9 cellular contexts compared by ENCODE assay signal in genomic region chr13:75489502-75490263, GRCh38. TPM values are rescaled to one million over a fixed set of nuclear protein-coding genes. Genes with fewer than 3 reads are reported as not detected.
A peak's percentile ranks its signal among the peaks of the same experiment; 100 is the strongest.
DNase-seq lines count a peak whose midpoint lies in the region; ATAC-seq and TF ChIP-seq lines count a peak whose summit lies in the region.
"Had no signal": no experiment of that assay in that cellular context is flagged by ENCODE, and none has a peak within 500 bp of the region (broad histone marks: within the 10 kb centered on the region; RNA-seq: fewer than 3 reads in every experiment).

No MANE protein-coding gene starts in this region.

- H3K27me3 ChIP-seq in Loucy (ENCODE audit: insufficient read depth, low read length, poor library complexity, severe bottlenecking) (no peaks in the 10 kb centered on the region), right atrium auricular region (no peaks in the 10 kb centered on the region), SJCRH30 (no peaks in the 10 kb centered on the region), mesendoderm (ENCODE audit: insufficient read depth, low read length, poor library complexity) (no peaks in the 10 kb centered on the region)

- no peaks in the 10 kb centered on the region for H3K9me2 ChIP-seq in Loucy (replicated peaks; ENCODE audit: low read depth, low read length)

- H3K27ac ChIP-seq in right atrium auricular region (no peak overlapping the region), SJCRH30 (no peak overlapping the region), mesendoderm (ENCODE audit: low read depth, low read length) (no peak overlapping the region)

- no peak overlapping the region for H2BK120ac ChIP-seq in mesendoderm (ENCODE audit: low read depth, low read length)

- no peaks in the 10 kb centered on the region for H3K79me1 ChIP-seq in mesendoderm (ENCODE audit: low read length)

- H3K9me3 ChIP-seq in Loucy (ENCODE audit: insufficient read depth, low read depth, low read length) (no peaks in the 10 kb centered on the region), right atrium auricular region (no peaks in the 10 kb centered on the region), SJCRH30 (replicated peaks) (no peaks in the 10 kb centered on the region)

- no peaks in the 10 kb centered on the region for H4K20me1 ChIP-seq in Loucy (ENCODE audit: insufficient read depth, low read length, poor library complexity, severe bottlenecking)

- H3K79me2 ChIP-seq in Loucy (ENCODE audit: insufficient read depth, low read length) (no peaks in the 10 kb centered on the region), mesendoderm (ENCODE audit: control insufficient read depth, insufficient read depth, low read length) (no peaks in the 10 kb centered on the region)

- no peak overlapping the region for H4K8ac ChIP-seq in mesendoderm (ENCODE audit: low read depth, low read length)

- no peak overlapping the region for H3K56ac ChIP-seq in mesendoderm (ENCODE audit: low read length)

- peaks cover 40% of the 10 kb centered on the region for H3K4me1 ChIP-seq in Loucy (ENCODE audit: insufficient read depth, low read length, poor library complexity, severe bottlenecking)
- no peaks in the 10 kb centered on the region for H3K4me1 ChIP-seq in right atrium auricular region
- no peaks in the 10 kb centered on the region for H3K4me1 ChIP-seq in SJCRH30
- H3K4me1 ChIP-seq in mesendoderm (ENCODE audit: control insufficient read depth, low read depth, low read length), result no peaks in the 10 kb centered on the region

- no peak overlapping the region for H2BK15ac ChIP-seq in mesendoderm (replicated peaks; ENCODE audit: low read depth)

- H3K4me3 ChIP-seq in Loucy (ENCODE audit: low read length, poor library complexity, severe bottlenecking) (no peak overlapping the region), fibroblast of pulmonary artery (replicated peaks; ENCODE audit: low read depth, low read length) (peak overlapping the region; percentile 11), right atrium auricular region (no peak overlapping the region), SJCRH30 (no peak overlapping the region), mesendoderm (ENCODE audit: low read length) (no peak overlapping the region)

- no peak overlapping the region for H2AK5ac ChIP-seq in mesendoderm (ENCODE audit: low read length)

- H3K36me3 ChIP-seq in Loucy (ENCODE audit: insufficient read depth, low read length) (no peaks in the 10 kb centered on the region), right atrium auricular region (no peaks in the 10 kb centered on the region), SJCRH30 (no peaks in the 10 kb centered on the region), mesendoderm (ENCODE audit: control insufficient read depth, insufficient read depth, low read length) (no peaks in the 10 kb centered on the region)

- H2BK5ac ChIP-seq in mesendoderm (ENCODE audit: low read length), result no peak overlapping the region

- H3K9ac ChIP-seq in Loucy (ENCODE audit: low read depth, low read length, poor library complexity, severe bottlenecking) (no peak overlapping the region), mesendoderm (ENCODE audit: low read length) (no peak overlapping the region)

- no peak overlapping the region for H3K18ac ChIP-seq in mesendoderm (ENCODE audit: low read length)

- no peak overlapping the region for H4K5ac ChIP-seq in mesendoderm (ENCODE audit: low read length)

- H3K23ac ChIP-seq in mesendoderm (ENCODE audit: low read length), result no peak overlapping the region

- H3K4me2 ChIP-seq in Loucy (ENCODE audit: low read depth, low read length, poor library complexity, severe bottlenecking), result peak overlapping the region; percentile 17
- no peak overlapping the region for H3K4me2 ChIP-seq in mesendoderm (ENCODE audit: low read length)

- DNase-seq in H4 (ENCODE audit: low spot score) (peak; percentile 87), fibroblast of pulmonary artery (ENCODE audit: low read depth) (peak; percentile 81), right atrium auricular region (ENCODE audit: low spot score) (no peak), SJCRH30 (no peak), mesendoderm (no peak), NAMALWA (ENCODE audit: low spot score) (no peak)
- DNase-seq: naive B cell had no signal

- peak; percentile 87 for ATAC-seq in GM18511 (IDR thresholded peaks at IDR 0.05; ENCODE audit: unreplicated experiment)

- H3K4ac ChIP-seq in mesendoderm (ENCODE audit: low read depth, low read length), result no peak overlapping the region

- H3F3A ChIP-seq in Loucy (ENCODE audit: low read depth), result 0 out of 2 replicates have a peak, but pooled peaks cover 5% of the 10 kb centered on the region

- no peak for TF ChIP-seq CTCF in Loucy (conservative IDR thresholded peaks at IDR 0.05; ENCODE audit: low read length)
- no peak for TF ChIP-seq CTCF in fibroblast of pulmonary artery (IDR thresholded peaks at IDR 0.05; ENCODE audit: low read length, missing control alignments)
- TF ChIP-seq CTCF in right atrium auricular region (IDR thresholded peaks at IDR 0.05), result no peak

- no peak overlapping the region for H2AFZ ChIP-seq in Loucy (ENCODE audit: low read length)

- no CpG with 5 or more reads among the region's 10 CpGs for WGBS in mesendoderm (ENCODE audit: extremely low coverage, insufficient coverage, low lambda C conversion rate)

RNA-seq across cellular contexts. Expression of gene TBC1D4, which starts 7.7 kb away (rescaled TPM):
- total RNA-seq in H4 (2014; rRNA removed; shearing (Covaris generic)), result 2.9 and 4.1 TPM in 2 replicates
- 100 to 1,000 TPM in 1 of 2 donors, 10 to 100 TPM in 1; 64.3 to 162 TPM for total RNA-seq in right atrium auricular region
- 16.9 and 18.4 TPM in 2 replicates for total RNA-seq in SJCRH30 (2014; rRNA removed; shearing (Covaris generic))
- 18.9 TPM for polyA plus RNA-seq in mesendoderm (2013, experiment 1 of 2)
- polyA plus RNA-seq in mesendoderm (2013, experiment 2 of 2), result 17.9 TPM

RNA-seq across cellular contexts. Expression of gene COMMD6, which starts 48.0 kb away (rescaled TPM):
- 40.0 and 40.2 TPM in 2 replicates for total RNA-seq in H4 (2014; rRNA removed; shearing (Covaris generic))
- total RNA-seq in right atrium auricular region, result 10 to 100 TPM; 48.1 to 89.4 TPM
- total RNA-seq in SJCRH30 (2014; rRNA removed; shearing (Covaris generic)), result 114 and 131 TPM in 2 replicates
- polyA plus RNA-seq in mesendoderm (2013, experiment 1 of 2), result 208 TPM
- 207 TPM for polyA plus RNA-seq in mesendoderm (2013, experiment 2 of 2)

RNA-seq across cellular contexts. Expression of gene UCHL3, which starts 59.9 kb away (rescaled TPM):
- total RNA-seq in H4 (2014; rRNA removed; shearing (Covaris generic)), result 55.5 and 57.5 TPM in 2 replicates
- total RNA-seq in right atrium auricular region, result 10 to 100 TPM; 17.2 to 17.7 TPM
- total RNA-seq in SJCRH30 (2014; rRNA removed; shearing (Covaris generic)), result 53.3 and 59.2 TPM in 2 replicates
- polyA plus RNA-seq in mesendoderm (2013, experiment 1 of 2), result 87.3 TPM
- polyA plus RNA-seq in mesendoderm (2013, experiment 2 of 2), result 84.9 TPM

Comparison
In these comparisons a context has a peak if more than half of its experiments do, and no peak if none do; other contexts are left out.
1. DNase-seq: peak in H4 (single experiment) and fibroblast of pulmonary artery (single experiment); none in right atrium auricular region (single experiment), SJCRH30 (0 of 2), mesendoderm (single experiment) and NAMALWA (single experiment).